Comparison of ENCODE assay signal across 9 cellular contexts in genomic region chr3:101725890-101726275, GRCh38. TPM values are rescaled to one million over a fixed set of nuclear protein-coding genes. Genes with fewer than 3 reads are reported as not detected.
DNase-seq lines count a peak whose midpoint lies in the region; ATAC-seq and TF ChIP-seq lines count a peak whose summit lies in the region.
"Had no signal": no experiment of that assay in that cellular context is flagged by ENCODE, and none has a peak within 500 bp of the region (broad histone marks: within the 10 kb centered on the region; RNA-seq: fewer than 3 reads in every experiment).

No MANE protein-coding gene starts in this region.

- no peaks in the 10 kb centered on the region for H3K36me3 ChIP-seq in kidney epithelial cell (ENCODE audit: control insufficient read depth, insufficient read depth, low read length)
- H3K36me3 ChIP-seq in thoracic aorta: no peaks in the 10 kb centered on the region

- ATAC-seq in activated T-cell treated with anti-CD3 and anti-CD28 coated beads, Interleukin-2, amount 50 U/mL, for 72 hours (replicated peaks in 1 of 2): no peak
- no peak for ATAC-seq in activated naive CD8-positive, alpha-beta T cell treated with anti-CD3 and anti-CD28 coated beads, Interleukin-2, amount 10 ng/mL, durations not matched to agents 7 days and 5 days (ENCODE audit: low read depth)
- no peak for ATAC-seq in thoracic aorta (ENCODE audit: insufficient number of reproducible peaks, low FRiP score, low read depth)

- H3K27ac Mint-ChIP-seq in activated T-cell treated with anti-CD3 and anti-CD28 coated beads, Interleukin-2, amount 50 U/mL, for 72 hours: peak overlapping the region; percentile 83
- peak overlapping the region; percentile 94 for H3K27ac Mint-ChIP-seq in activated naive CD8-positive, alpha-beta T cell treated with anti-CD3 and anti-CD28 coated beads, Interleukin-2, amount 10 ng/mL, durations not matched to agents 7 days and 5 days

- no peaks in the 10 kb centered on the region for H3K9me3 Mint-ChIP-seq in activated T-cell treated with anti-CD3 and anti-CD28 coated beads, Interleukin-2, amount 50 U/mL, for 72 hours
- H3K9me3 Mint-ChIP-seq in activated naive CD8-positive, alpha-beta T cell treated with anti-CD3 and anti-CD28 coated beads, Interleukin-2, amount 10 ng/mL, durations not matched to agents 7 days and 5 days: no peaks in the 10 kb centered on the region

- no peak for DNase-seq in activated T-cell treated with anti-CD3 and anti-CD28 coated beads, Interleukin-2, amount 50 U/mL, for 72 hours
- DNase-seq in activated T-cell treated with anti-CD3 and anti-CD28 coated beads, Interleukin-2, amount 50 U/mL, for 1 hour: no peak
- DNase-seq in activated naive CD8-positive, alpha-beta T cell treated with anti-CD3 and anti-CD28 coated beads, Interleukin-2, amount 10 ng/mL, durations not matched to agents 7 days and 5 days: no peak
- DNase-seq in kidney epithelial cell (ENCODE audit: low read depth): no peak
- no peak for DNase-seq in thoracic aorta (ENCODE audit: low spot score)
- DNase-seq in middle frontal gyrus (ENCODE audit: extremely low spot score, low spot score): no peak
- no peak for DNase-seq in OCI-M2 (lab: John Stamatoyannopoulos, UW; ENCODE audit: unreplicated experiment)
- DNase-seq in epidermal melanocyte (ENCODE audit: insufficient read length, low spot score): no peak
- DNase-seq: DMS 273 treated with DMSO at 0.1 percent for 48 hours had no signal

- H3K27ac ChIP-seq in thoracic aorta: no peak overlapping the region

- no peaks in the 10 kb centered on the region for H3K9me3 ChIP-seq in thoracic aorta

- H3K27me3 Mint-ChIP-seq in activated T-cell treated with anti-CD3 and anti-CD28 coated beads, Interleukin-2, amount 50 U/mL, for 72 hours (ENCODE audit: low read depth): no peaks in the 10 kb centered on the region
- H3K27me3 Mint-ChIP-seq in activated naive CD8-positive, alpha-beta T cell treated with anti-CD3 and anti-CD28 coated beads, Interleukin-2, amount 10 ng/mL, durations not matched to agents 7 days and 5 days: no peaks in the 10 kb centered on the region

- H3K36me3 Mint-ChIP-seq in activated T-cell treated with anti-CD3 and anti-CD28 coated beads, Interleukin-2, amount 50 U/mL, for 72 hours (ENCODE audit: insufficient read depth in 2 of 2): peaks cover 2 to 15% of the 10 kb centered on the region in 2 donors
- H3K36me3 Mint-ChIP-seq in activated naive CD8-positive, alpha-beta T cell treated with anti-CD3 and anti-CD28 coated beads, Interleukin-2, amount 10 ng/mL, durations not matched to agents 7 days and 5 days: peaks cover 13% of the 10 kb centered on the region

- peaks cover 2 to 15% of the 10 kb centered on the region in 2 donors for H3K4me1 ChIP-seq in thoracic aorta (ENCODE audit: control insufficient read depth in 1 of 2, low read depth in 2 of 2)

- no peak for TF ChIP-seq CTCF in kidney epithelial cell (IDR thresholded peaks at IDR 0.05; ENCODE audit: insufficient read depth, low read length, poor library complexity, severe bottlenecking)
- no peak for TF ChIP-seq CTCF in thoracic aorta (IDR thresholded peaks at IDR 0.05)

- H3K4me1 Mint-ChIP-seq in activated T-cell treated with anti-CD3 and anti-CD28 coated beads, Interleukin-2, amount 50 U/mL, for 72 hours (ENCODE audit: low read depth): peaks cover 45% of the 10 kb centered on the region
- H3K4me1 Mint-ChIP-seq in activated naive CD8-positive, alpha-beta T cell treated with anti-CD3 and anti-CD28 coated beads, Interleukin-2, amount 10 ng/mL, durations not matched to agents 7 days and 5 days: peaks cover 26% of the 10 kb centered on the region

- POLR2A ChIA-PET in activated naive CD8-positive, alpha-beta T cell treated with anti-CD3 and anti-CD28 coated beads, Interleukin-2, amount 10 ng/mL, durations not matched to agents 7 days and 5 days (lab: Charles Lee): interaction anchor here (1.9 to 2.8 kb wide), 3 partner anchors 39 to 124 kb away, joined by 16 to 36 read pairs (median 26); partner anchors contain the start of genes NFKBIZ, NXPE3 and RPL24

- no peaks in the 10 kb centered on the region for H3K27me3 ChIP-seq in kidney epithelial cell (ENCODE audit: control insufficient read depth, insufficient read depth, low read length)
- no peaks in the 10 kb centered on the region for H3K27me3 ChIP-seq in thoracic aorta (replicated peaks; ENCODE audit: insufficient read depth)

- peak overlapping the region; percentile 88 to 98 for H3K4me3 Mint-ChIP-seq in activated T-cell treated with anti-CD3 and anti-CD28 coated beads, Interleukin-2, amount 50 U/mL, for 72 hours
- peak overlapping the region; percentile 96 for H3K4me3 Mint-ChIP-seq in activated naive CD8-positive, alpha-beta T cell treated with anti-CD3 and anti-CD28 coated beads, Interleukin-2, amount 10 ng/mL, durations not matched to agents 7 days and 5 days

- H3K4me3 ChIP-seq in kidney epithelial cell (ENCODE audit: low read depth, low read length): peak overlapping the region; percentile 91
- peak overlapping the region; percentile 88 for H3K4me3 ChIP-seq in thoracic aorta

RNA-seq across cellular contexts. Expression of gene CEP97, which starts 1.5 kb away (rescaled TPM):
- 10 to 100 TPM; 19.2 to 23.5 TPM for total RNA-seq in activated T-cell treated with anti-CD3 and anti-CD28 coated beads, Interleukin-2, amount 50 U/mL, for 72 hours
- 10 to 100 TPM; 21.5 TPM for total RNA-seq in activated naive CD8-positive, alpha-beta T cell treated with anti-CD3 and anti-CD28 coated beads, Interleukin-2, amount 10 ng/mL, durations not matched to agents 7 days and 5 days
- 7.5 and 9.7 TPM in 2 replicates for total RNA-seq in kidney epithelial cell
- total RNA-seq in thoracic aorta: 10 to 100 TPM in 1 of 2 donors, 1 to 10 TPM in 1; 4.7 to 20.1 TPM

RNA-seq across cellular contexts. Expression of gene RPL24, which starts 39.4 kb away (rescaled TPM):
- 1,000 to 10,000 TPM; 1,492 to 1,529 TPM for total RNA-seq in activated T-cell treated with anti-CD3 and anti-CD28 coated beads, Interleukin-2, amount 50 U/mL, for 72 hours
- total RNA-seq in activated naive CD8-positive, alpha-beta T cell treated with anti-CD3 and anti-CD28 coated beads, Interleukin-2, amount 10 ng/mL, durations not matched to agents 7 days and 5 days: 1,000 to 10,000 TPM; 1,017 to 1,034 TPM
- 1,361 and 1,576 TPM in 2 replicates for total RNA-seq in kidney epithelial cell
- 100 to 1,000 TPM; 633 to 750 TPM for total RNA-seq in thoracic aorta

RNA-seq across cellular contexts. Expression of gene ZBTB11, which starts 49.0 kb away (rescaled TPM):
- total RNA-seq in activated T-cell treated with anti-CD3 and anti-CD28 coated beads, Interleukin-2, amount 50 U/mL, for 72 hours: 10 to 100 TPM; 26.8 to 31.9 TPM
- 10 to 100 TPM; 35.0 to 35.3 TPM for total RNA-seq in activated naive CD8-positive, alpha-beta T cell treated with anti-CD3 and anti-CD28 coated beads, Interleukin-2, amount 10 ng/mL, durations not matched to agents 7 days and 5 days
- 16.9 and 18.3 TPM in 2 replicates for total RNA-seq in kidney epithelial cell
- total RNA-seq in thoracic aorta: 10 to 100 TPM; 17.7 to 26.6 TPM

RNA-seq across cellular contexts. Expression of gene NXPE3, which starts 53.1 kb away (rescaled TPM):
- total RNA-seq in activated T-cell treated with anti-CD3 and anti-CD28 coated beads, Interleukin-2, amount 50 U/mL, for 72 hours: 10 to 100 TPM; 22.7 to 25.0 TPM
- total RNA-seq in activated naive CD8-positive, alpha-beta T cell treated with anti-CD3 and anti-CD28 coated beads, Interleukin-2, amount 10 ng/mL, durations not matched to agents 7 days and 5 days: 10 to 100 TPM; 29.8 to 30.7 TPM
- total RNA-seq in kidney epithelial cell (13.6 and 16.9 TPM in 2 replicates), thoracic aorta (10 to 100 TPM; 15.7 to 30.7 TPM)
